ENCODE assay signal across 11 cellular contexts in genomic region chr1:62541048-62541447, GRCh38. TPM values are rescaled to one million over a fixed set of nuclear protein-coding genes. Genes with fewer than 3 reads are reported as not detected.
"Had no signal": no experiment of that assay in that cellular context is flagged by ENCODE, and none has a peak within 500 bp of the region (broad histone marks: within the 10 kb centered on the region; RNA-seq: fewer than 3 reads in every experiment).

No MANE protein-coding gene starts in this region.

- DNase-seq: GM23248, GOT3, H7, H9, HFFc6 had no signal

- H3K27ac ChIP-seq: GM23248 had no signal

- H3K4me2 ChIP-seq: GM23338 had no signal

- FAIRE-seq: H1, H54 had no signal

- H3K9me3 ChIP-seq: HAP-1 had no signal

- H3K4me3 ChIP-seq: GM23248, GM23338, HAP-1 had no signal

- H3K4me1 ChIP-seq: HAP-1 had no signal

- H2AFZ ChIP-seq: GM23248, GM23338 had no signal

- ATAC-seq: GM23338, HCT116 had no signal

- H3K9ac ChIP-seq: GM23248 had no signal

RNA-seq across cellular contexts. Expression of gene ANGPTL3, which starts 56.3 kb away (rescaled TPM):
- total RNA-seq: GM23248, GM23338, H1, H4, H7, H9, HFFc6 had no signal
- polyA plus RNA-seq: GM23248, H1 had no signal
